ENCODE assay signal across 1 cellular context in the genomic region with DNA sequence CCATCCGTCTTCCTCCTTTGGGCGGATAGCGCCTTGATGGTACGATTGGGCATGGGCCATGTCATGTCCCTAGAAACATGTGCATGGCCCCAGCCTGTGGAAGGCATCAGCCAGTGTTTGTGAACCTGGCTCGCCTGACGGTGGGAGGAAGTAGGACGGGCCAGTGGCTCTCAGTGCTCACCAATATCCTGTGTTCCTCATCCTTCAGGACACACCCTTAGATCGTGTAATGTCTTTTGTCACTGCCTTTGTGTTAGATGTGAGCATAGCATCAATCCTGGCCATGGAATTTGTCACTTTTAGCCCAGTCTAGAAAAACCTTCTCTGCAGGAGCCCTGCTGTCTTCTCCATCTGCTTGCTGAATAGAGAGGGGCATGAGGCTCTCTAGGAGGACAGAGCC.
TF ChIP-seq lines count a peak whose summit lies in the region.

No MANE protein-coding gene starts in this region.

TF ChIP-seq in HepG2, 621 proteins besides CTCF, POLR2A, EP300 and RAD21:
- no peak for TF ChIP-seq ELF3 (CRISPR knock-in tag; IDR thresholded peaks at IDR 0.05)
- TF ChIP-seq, protein P1, sequence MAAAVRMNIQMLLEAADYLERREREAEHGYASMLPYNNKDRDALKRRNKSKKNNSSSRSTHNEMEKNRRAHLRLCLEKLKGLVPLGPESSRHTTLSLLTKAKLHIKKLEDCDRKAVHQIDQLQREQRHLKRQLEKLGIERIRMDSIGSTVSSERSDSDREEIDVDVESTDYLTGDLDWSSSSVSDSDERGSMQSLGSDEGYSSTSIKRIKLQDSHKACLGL (CRISPR knock-in tag; IDR thresholded peaks at IDR 0.05): no peak
- TF ChIP-seq, protein P2, sequence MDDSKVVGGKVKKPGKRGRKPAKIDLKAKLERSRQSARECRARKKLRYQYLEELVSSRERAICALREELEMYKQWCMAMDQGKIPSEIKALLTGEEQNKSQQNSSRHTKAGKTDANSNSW (CRISPR knock-in tag; IDR thresholded peaks at IDR 0.05; ENCODE audit: borderline replicate concordance): 0 out of 2 replicates have a peak, but pooled peaks have one; percentile 4
- TF ChIP-seq, protein P3, sequence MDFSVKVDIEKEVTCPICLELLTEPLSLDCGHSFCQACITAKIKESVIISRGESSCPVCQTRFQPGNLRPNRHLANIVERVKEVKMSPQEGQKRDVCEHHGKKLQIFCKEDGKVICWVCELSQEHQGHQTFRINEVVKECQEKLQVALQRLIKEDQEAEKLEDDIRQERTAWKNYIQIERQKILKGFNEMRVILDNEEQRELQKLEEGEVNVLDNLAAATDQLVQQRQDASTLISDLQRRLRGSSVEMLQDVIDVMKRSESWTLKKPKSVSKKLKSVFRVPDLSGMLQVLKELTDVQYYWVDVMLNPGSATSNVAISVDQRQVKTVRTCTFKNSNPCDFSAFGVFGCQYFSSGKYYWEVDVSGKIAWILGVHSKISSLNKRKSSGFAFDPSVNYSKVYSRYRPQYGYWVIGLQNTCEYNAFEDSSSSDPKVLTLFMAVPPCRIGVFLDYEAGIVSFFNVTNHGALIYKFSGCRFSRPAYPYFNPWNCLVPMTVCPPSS (IDR thresholded peaks at IDR 0.05): no peak
